ENCODE assay signal across 11 cellular contexts in genomic region chr16:14308357-14308723, GRCh38.
DNase-seq lines count a peak whose midpoint lies in the region; ATAC-seq and TF ChIP-seq lines count a peak whose summit lies in the region.
"Had no signal": no experiment of that assay in that cellular context is flagged by ENCODE, and none has a peak within 500 bp of the region (broad histone marks: within the 10 kb centered on the region; RNA-seq: fewer than 3 reads in every experiment).

No MANE protein-coding gene starts in this region.

- H3K27ac ChIP-seq in PC-9 (peak overlapping the region; percentile 99), esophagus (ENCODE audit: low read depth in 2 of 2, low read length in 1 of 2) (peak overlapping the region; percentile 31 to 76)

- TF ChIP-seq CTCF in GM12872 (IDR thresholded peaks at IDR 0.05; ENCODE audit: insufficient read depth, low read depth, low read length) (peak; percentile 23; the same call in 1 of the 3 replicates), PC-9 (conservative IDR thresholded peaks at IDR 0.05) (no peak)

- H3F3A ChIP-seq in PC-9 (ENCODE audit: insufficient read depth, low read depth): peaks cover 51% of the 10 kb centered on the region

- no peak overlapping the region for H2AFZ ChIP-seq in PC-9

- H3K4me3 ChIP-seq in PC-9 (peak overlapping the region; percentile 96), esophagus (ENCODE audit: low read depth in 1 of 2, low read length in 2 of 2) (no peak overlapping the region)

- no peaks in the 10 kb centered on the region for H3K36me3 Mint-ChIP-seq in activated T-helper 2 cell treated with anti-CD3 and anti-CD28 coated beads, Interferon-gamma antibody, Interleukin-2, Interleukin-4, amounts not matched to agents 10 μg/mL and 5 μg/mL and 100 μg/mL, durations not matched to agents 14 hours and 24 hours and 36 hours (ENCODE audit: low read depth)

- peaks cover 48% of the 10 kb centered on the region for H3K4me1 Mint-ChIP-seq in stimulated activated naive CD8-positive, alpha-beta T cell treated with anti-CD3 and anti-CD28 coated beads, Interleukin-15, amount 100 ng/mL, for 72 hours
- peaks cover 10% of the 10 kb centered on the region for H3K4me1 Mint-ChIP-seq in activated T-helper 2 cell treated with anti-CD3 and anti-CD28 coated beads, Interferon-gamma antibody, Interleukin-2, Interleukin-4, amounts not matched to agents 10 μg/mL and 5 μg/mL and 100 μg/mL, durations not matched to agents 14 hours and 24 hours and 36 hours (ENCODE audit: low read depth)

- CTCF ChIA-PET in PC-9 (lab: Charles Lee): interaction anchor here (0.6 to 0.8 kb wide), 3 partner anchors 199 to 220 kb away, joined by 3 read pairs; no protein-coding TSS in a partner anchor

- intact Hi-C loops in PC-9 (cut with micrococcal nuclease; ENCODE audit: unreplicated experiment): no loop called here
- intact Hi-C loops in activated T-helper 2 cell treated with anti-CD3 and anti-CD28 coated beads, Interferon-gamma antibody, Interleukin-2, Interleukin-4, amounts not matched to agents 10 μg/mL and 5 μg/mL and 100 μg/mL, durations not matched to agents 14 hours and 24 hours and 36 hours (cut with micrococcal nuclease): no loop called here

- no peaks in the 10 kb centered on the region for H3K9me3 ChIP-seq in PC-9 (ENCODE audit: insufficient read depth, low read depth)
- no peaks in the 10 kb centered on the region for H3K9me3 ChIP-seq in esophagus (ENCODE audit: control insufficient read depth in 2 of 2, insufficient read depth in 1 of 2, low read depth in 1 of 2, low read length in 1 of 2)

- peaks cover 10% of the 10 kb centered on the region; the same call in 1 of the 2 replicates for H3K36me3 ChIP-seq in PC-9 (ENCODE audit: low read depth)
- H3K36me3 ChIP-seq in esophagus (ENCODE audit: control insufficient read depth in 2 of 2, insufficient read depth in 2 of 2, low read length in 1 of 2): no peaks in the 10 kb centered on the region

- H3K79me2 ChIP-seq in PC-9 (ENCODE audit: low read depth): peaks cover 100% of the 10 kb centered on the region

- H4K20me1 ChIP-seq in PC-9 (ENCODE audit: insufficient read depth): no peaks in the 10 kb centered on the region

- DNase-seq in PC-9 (no peak), ACHN (no peak), NCI-H1417 (lab: John Stamatoyannopoulos, UW) (no peak)
- no peak for DNase-seq in stimulated activated naive CD8-positive, alpha-beta T cell treated with anti-CD3 and anti-CD28 coated beads, Interleukin-15, amount 100 ng/mL, for 72 hours
- no peak for DNase-seq in activated T-helper 2 cell treated with anti-CD3 and anti-CD28 coated beads, Interferon-gamma antibody, Interleukin-2, Interleukin-4, amounts not matched to agents 10 μg/mL and 5 μg/mL and 100 μg/mL, durations not matched to agents 14 hours and 24 hours and 36 hours (ENCODE audit: low spot score)
- DNase-seq: DMS 273 treated with DMSO at 0.1 percent for 48 hours, NCI-H1092, NCI-H524 treated with DMSO at 0.1 percent for 48 hours had no signal

- WGBS in esophagus, 2 donors: 94 to 100% methylated on average over 1 of the region's 1 CpG

- H3K4me1 ChIP-seq in PC-9 (replicated peaks; ENCODE audit: insufficient read depth) (peaks cover 76% of the 10 kb centered on the region), esophagus (ENCODE audit: control insufficient read depth in 2 of 2, insufficient read depth in 2 of 2, low read length in 1 of 2) (peaks cover 19 to 23% of the 10 kb centered on the region in 2 donors)

- H3K9me2 ChIP-seq in PC-9 (ENCODE audit: insufficient read depth): no peaks in the 10 kb centered on the region

- ATAC-seq in stimulated activated naive CD8-positive, alpha-beta T cell treated with anti-CD3 and anti-CD28 coated beads, Interleukin-15, amount 100 ng/mL, for 72 hours: peak; percentile 54
- no peak for ATAC-seq in GM21825 (IDR thresholded peaks at IDR 0.05; ENCODE audit: unreplicated experiment)

- BruUV-seq in PC-9 (replicated peaks; lab: Mats Ljungman, UMichigan): no TSS peak

- no peak overlapping the region for H3K27ac Mint-ChIP-seq in stimulated activated naive CD8-positive, alpha-beta T cell treated with anti-CD3 and anti-CD28 coated beads, Interleukin-15, amount 100 ng/mL, for 72 hours
- no peak overlapping the region for H3K27ac Mint-ChIP-seq in activated T-helper 2 cell treated with anti-CD3 and anti-CD28 coated beads, Interferon-gamma antibody, Interleukin-2, Interleukin-4, amounts not matched to agents 10 μg/mL and 5 μg/mL and 100 μg/mL, durations not matched to agents 14 hours and 24 hours and 36 hours

- in situ Hi-C loops in ACHN (cut with HindIII; ENCODE audit: low pct_ligation_motif_present, low pct_unique_long_range_greater_than_20kb, low sequenced_read_pairs): no loop called here

- no peaks in the 10 kb centered on the region for H3K27me3 Mint-ChIP-seq in stimulated activated naive CD8-positive, alpha-beta T cell treated with anti-CD3 and anti-CD28 coated beads, Interleukin-15, amount 100 ng/mL, for 72 hours
- peaks cover 25% of the 10 kb centered on the region for H3K27me3 Mint-ChIP-seq in activated T-helper 2 cell treated with anti-CD3 and anti-CD28 coated beads, Interferon-gamma antibody, Interleukin-2, Interleukin-4, amounts not matched to agents 10 μg/mL and 5 μg/mL and 100 μg/mL, durations not matched to agents 14 hours and 24 hours and 36 hours (ENCODE audit: low read depth)

- H3K27me3 ChIP-seq in PC-9 (ENCODE audit: insufficient read depth, low read depth) (no peaks in the 10 kb centered on the region), esophagus (ENCODE audit: control insufficient read depth in 1 of 2, insufficient read depth in 2 of 2, low read length in 2 of 2) (no peaks in the 10 kb centered on the region)

- H3K4me2 ChIP-seq in PC-9: peak overlapping the region; percentile 100

- H3K4me3 Mint-ChIP-seq in stimulated activated naive CD8-positive, alpha-beta T cell treated with anti-CD3 and anti-CD28 coated beads, Interleukin-15, amount 100 ng/mL, for 72 hours: peak overlapping the region; percentile 66 to 69
- no peak overlapping the region for H3K4me3 Mint-ChIP-seq in activated T-helper 2 cell treated with anti-CD3 and anti-CD28 coated beads, Interferon-gamma antibody, Interleukin-2, Interleukin-4, amounts not matched to agents 10 μg/mL and 5 μg/mL and 100 μg/mL, durations not matched to agents 14 hours and 24 hours and 36 hours (ENCODE audit: low read depth)

- no peaks in the 10 kb centered on the region for H3K9me3 Mint-ChIP-seq in stimulated activated naive CD8-positive, alpha-beta T cell treated with anti-CD3 and anti-CD28 coated beads, Interleukin-15, amount 100 ng/mL, for 72 hours
- H3K9me3 Mint-ChIP-seq in activated T-helper 2 cell treated with anti-CD3 and anti-CD28 coated beads, Interferon-gamma antibody, Interleukin-2, Interleukin-4, amounts not matched to agents 10 μg/mL and 5 μg/mL and 100 μg/mL, durations not matched to agents 14 hours and 24 hours and 36 hours: no peaks in the 10 kb centered on the region

- POLR2A ChIA-PET in PC-9 (lab: Charles Lee; ENCODE audit: unreplicated experiment): no interaction called here
